ENCODE assay signal across 22 cellular contexts in genomic region chrX:56761167-56761566, GRCh38. TPM values are rescaled to one million over a fixed set of nuclear protein-coding genes. Genes with fewer than 3 reads are reported as not detected.
DNase-seq lines count a peak whose midpoint lies in the region; ATAC-seq and TF ChIP-seq lines count a peak whose summit lies in the region.
"Had no signal": no experiment of that assay in that cellular context is flagged by ENCODE, and none has a peak within 500 bp of the region (broad histone marks: within the 10 kb centered on the region; RNA-seq: fewer than 3 reads in every experiment).

No MANE protein-coding gene starts in this region.

- no peak overlapping the region for H3K4me3 ChIP-seq in CD8-positive, alpha-beta T cell (ENCODE audit: low read depth, low read length)
- H3K4me3 ChIP-seq in sigmoid colon = no peak overlapping the region
- H3K4me3 ChIP-seq: K562, mucosa of descending colon, suprapubic skin, vagina had no signal

- H3K36me3 Mint-ChIP-seq in activated CD8-positive, alpha-beta memory T cell treated with anti-CD3 and anti-CD28 coated beads, Interleukin-2, amount 10 ng/mL, durations not matched to agents 7 days and 5 days = no peaks in the 10 kb centered on the region
- peaks cover 3% of the 10 kb centered on the region for H3K36me3 Mint-ChIP-seq in CD8-positive, alpha-beta T cell
- no peaks in the 10 kb centered on the region for H3K36me3 Mint-ChIP-seq in immature natural killer cell

- no peaks in the 10 kb centered on the region for H3K9me3 Mint-ChIP-seq in activated CD8-positive, alpha-beta memory T cell treated with anti-CD3 and anti-CD28 coated beads, Interleukin-2, amount 10 ng/mL, durations not matched to agents 7 days and 5 days (ENCODE audit: low read depth)
- no peaks in the 10 kb centered on the region for H3K9me3 Mint-ChIP-seq in CD8-positive, alpha-beta T cell
- no peaks in the 10 kb centered on the region for H3K9me3 Mint-ChIP-seq in immature natural killer cell

- no peak for DNase-seq in activated CD8-positive, alpha-beta memory T cell treated with anti-CD3 and anti-CD28 coated beads, Interleukin-2, amount 10 ng/mL, durations not matched to agents 7 days and 5 days
- no peak for DNase-seq in activated CD8-positive, alpha-beta memory T cell treated with anti-CD3 and anti-CD28 coated beads, Interleukin-2, amount 50 U/mL, for 48 hours
- peak in 1 of 7 experiments; percentile 47 for DNase-seq in CD8-positive, alpha-beta T cell
- DNase-seq in cerebellar cortex (ENCODE audit: low spot score) = peak; percentile 9
- peak; percentile 47 for DNase-seq in sigmoid colon
- DNase-seq in stimulated activated CD4-positive, alpha-beta T cell treated with anti-CD3 and anti-CD28 coated beads, Interleukin-4, amount 100 ng/mL, for 24 hours = no peak
- no peak for DNase-seq in dermis blood vessel endothelial cell
- no peak for DNase-seq in immature natural killer cell
- DNase-seq: brain microvascular endothelial cell; cortex of kidney; DMS79 treated with DMSO at 0.1 percent for 48 hours; GOT3; left ventricle myocardium superior; MM.1S; NCI-H146; nucleus accumbens; stimulated activated CD4-positive, alpha-beta T cell treated with anti-CD3 and anti-CD28 coated beads, Interleukin-12 subunit alpha, Interleukin-12 subunit beta, amount 100 ng/mL, for 4 hours; stimulated activated CD8-positive, alpha-beta memory T cell treated with anti-CD3 and anti-CD28 coated beads, Interleukin-4, amount 100 ng/mL, for 48 hours had no signal

- H3K4me1 Mint-ChIP-seq in activated CD8-positive, alpha-beta memory T cell treated with anti-CD3 and anti-CD28 coated beads, Interleukin-2, amount 10 ng/mL, durations not matched to agents 7 days and 5 days = peaks cover 53% of the 10 kb centered on the region
- H3K4me1 Mint-ChIP-seq in CD8-positive, alpha-beta T cell (ENCODE audit: low read depth) = peaks cover 45% of the 10 kb centered on the region
- H3K4me1 Mint-ChIP-seq in immature natural killer cell = peaks cover 48 to 51% of the 10 kb centered on the region in 2 donors

- TF ChIP-seq CTCF in CD8-positive, alpha-beta T cell (IDR thresholded peaks at IDR 0.05) = no peak
- no peak for TF ChIP-seq CTCF in sigmoid colon (IDR thresholded peaks at IDR 0.05)

- peak overlapping the region; percentile 90 for H3K27ac Mint-ChIP-seq in activated CD8-positive, alpha-beta memory T cell treated with anti-CD3 and anti-CD28 coated beads, Interleukin-2, amount 10 ng/mL, durations not matched to agents 7 days and 5 days
- H3K27ac Mint-ChIP-seq in CD8-positive, alpha-beta T cell = peak overlapping the region; percentile 96
- peak overlapping the region in 1 of 6 donors; percentile 75 for H3K27ac Mint-ChIP-seq in immature natural killer cell

- no peaks in the 10 kb centered on the region for H3K27me3 Mint-ChIP-seq in activated CD8-positive, alpha-beta memory T cell treated with anti-CD3 and anti-CD28 coated beads, Interleukin-2, amount 10 ng/mL, durations not matched to agents 7 days and 5 days
- no peaks in the 10 kb centered on the region for H3K27me3 Mint-ChIP-seq in CD8-positive, alpha-beta T cell (ENCODE audit: low read depth)
- H3K27me3 Mint-ChIP-seq in immature natural killer cell (ENCODE audit: low read depth in 3 of 3) = peaks cover 1 to 19% (median 12%) of the 10 kb centered on the region in 3 donors

- no peak overlapping the region for H3K4me3 Mint-ChIP-seq in activated CD8-positive, alpha-beta memory T cell treated with anti-CD3 and anti-CD28 coated beads, Interleukin-2, amount 10 ng/mL, durations not matched to agents 7 days and 5 days
- no peak overlapping the region for H3K4me3 Mint-ChIP-seq in CD8-positive, alpha-beta T cell
- no peak overlapping the region for H3K4me3 Mint-ChIP-seq in immature natural killer cell

- TF ChIP-seq EP300 in sigmoid colon (IDR thresholded peaks at IDR 0.05) = no peak

- CTCF ChIA-PET in activated CD8-positive, alpha-beta memory T cell treated with anti-CD3 and anti-CD28 coated beads, Interleukin-2, amount 10 ng/mL, durations not matched to agents 7 days and 5 days (lab: Charles Lee) = no interaction called here
- CTCF ChIA-PET in CD8-positive, alpha-beta T cell (lab: Charles Lee) = no interaction called here

- H3K27ac ChIP-seq in CD8-positive, alpha-beta T cell (ENCODE audit: low read depth, low read length) = no peak overlapping the region
- no peak overlapping the region for H3K27ac ChIP-seq in sigmoid colon
- H3K27ac ChIP-seq: brain microvascular endothelial cell, suprapubic skin, vagina had no signal

- no peaks in the 10 kb centered on the region for H3K36me3 ChIP-seq in CD8-positive, alpha-beta T cell (ENCODE audit: insufficient read depth, low read length)
- no peaks in the 10 kb centered on the region for H3K36me3 ChIP-seq in sigmoid colon
- H3K36me3 ChIP-seq: brain microvascular endothelial cell, suprapubic skin, vagina had no signal

- ATAC-seq in activated CD8-positive, alpha-beta memory T cell treated with anti-CD3 and anti-CD28 coated beads, Interleukin-2, amount 10 ng/mL, durations not matched to agents 7 days and 5 days = no peak
- ATAC-seq in CD8-positive, alpha-beta T cell = no peak
- ATAC-seq: K562, left ventricle myocardium superior, mucosa of descending colon had no signal

- 90 to 91% methylated on average over 5 of the region's 5 CpGs for WGBS in sigmoid colon, 2 donors

- H3K4me1 ChIP-seq in CD8-positive, alpha-beta T cell (ENCODE audit: insufficient read depth, low read length) = peaks cover 36% of the 10 kb centered on the region
- peaks cover 0 to 20% (median 5%) of the 10 kb centered on the region in 4 donors for H3K4me1 ChIP-seq in sigmoid colon

- H3K27me3 ChIP-seq in CD8-positive, alpha-beta T cell (ENCODE audit: insufficient read depth, low read length) = no peaks in the 10 kb centered on the region
- no peaks in the 10 kb centered on the region for H3K27me3 ChIP-seq in sigmoid colon
- H3K27me3 ChIP-seq: brain microvascular endothelial cell, suprapubic skin, vagina had no signal

- H3K9me3 ChIP-seq in CD8-positive, alpha-beta T cell (ENCODE audit: low read length) = no peaks in the 10 kb centered on the region
- H3K9me3 ChIP-seq in sigmoid colon = no peaks in the 10 kb centered on the region
- H3K9me3 ChIP-seq: mucosa of descending colon, suprapubic skin, vagina had no signal

- intact Hi-C loops in CD8-positive, alpha-beta T cell (cut with DNase I, micrococcal nuclease) = loop anchor here in 1 of 2 experiments (5.0 kb wide), 4 partner anchors 41 to 1266 kb away; no protein-coding TSS in a partner anchor
- intact Hi-C loops in sigmoid colon (cut with DNase I) = no loop called here

- POLR2A ChIA-PET in CD8-positive, alpha-beta T cell (lab: Charles Lee) = no interaction called here

- no peak for TF ChIP-seq POLR2A in sigmoid colon (IDR thresholded peaks at IDR 0.05)

RNA-seq across cellular contexts. Expression of gene NBDY, which starts 32.1 kb away (rescaled TPM):
- 10 to 100 TPM; 30.4 to 40.1 TPM for total RNA-seq in activated CD8-positive, alpha-beta memory T cell treated with anti-CD3 and anti-CD28 coated beads, Interleukin-2, amount 10 ng/mL, durations not matched to agents 7 days and 5 days
- total RNA-seq in CD8-positive, alpha-beta T cell = 10 to 100 TPM; 20.6 to 22.5 TPM
- total RNA-seq in sigmoid colon (10 to 100 TPM in 2 of 4 donors, 1 to 10 TPM in 2; 7.2 to 16.5 (median 10.5) TPM), dermis blood vessel endothelial cell (5.3 and 6.2 TPM in 2 replicates)
- polyA plus RNA-seq in sigmoid colon (10 to 100 TPM; 18.0 to 28.2 (median 23.6) TPM), immature natural killer cell (10 to 100 TPM; 45.8 to 49.8 (median 47.4) TPM)

Comparison
In these comparisons a context has a peak if more than half of its experiments do, and no peak if none do; other contexts are left out.
1. DNase-seq: peak in cerebellar cortex (single experiment) and sigmoid colon (single experiment); none in activated CD8-positive, alpha-beta memory T cell treated with anti-CD3 and anti-CD28 coated beads, Interleukin-2, amount 10 ng/mL, durations not matched to agents 7 days and 5 days (single experiment), activated CD8-positive, alpha-beta memory T cell treated with anti-CD3 and anti-CD28 coated beads, Interleukin-2, amount 50 U/mL, for 48 hours (single experiment), stimulated activated CD4-positive, alpha-beta T cell treated with anti-CD3 and anti-CD28 coated beads, Interleukin-4, amount 100 ng/mL, for 24 hours (single experiment), dermis blood vessel endothelial cell (single experiment) and immature natural killer cell (0 of 3).